ENCODE assay signal across 27 cellular contexts in the genomic region with DNA sequence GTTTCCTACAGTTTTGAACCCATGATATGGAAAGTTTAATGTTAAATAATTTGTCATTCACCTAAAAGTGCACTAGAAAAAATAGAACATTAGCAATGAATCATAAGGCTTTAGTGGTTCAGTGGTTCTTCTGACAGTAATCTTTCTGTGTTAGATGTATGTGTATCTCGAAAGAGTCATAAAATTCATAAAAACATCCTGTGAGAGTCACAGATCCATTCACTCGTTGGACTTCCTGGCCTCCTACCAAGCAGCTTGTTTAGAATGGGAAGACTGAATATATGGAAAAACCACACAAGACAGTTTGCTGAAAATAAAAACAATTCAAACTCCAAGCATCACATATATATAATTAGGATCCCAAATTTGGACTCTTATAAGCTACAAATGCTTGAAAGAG. TPM values are rescaled to one million over a fixed set of nuclear protein-coding genes. Genes with fewer than 3 reads are reported as not detected.
DNase-seq lines count a peak whose midpoint lies in the region; ATAC-seq, FAIRE-seq and TF ChIP-seq lines count a peak whose summit lies in the region.
"Had no signal": no experiment of that assay in that cellular context is flagged by ENCODE, and none has a peak within 500 bp of the region (broad histone marks: within the 10 kb centered on the region; RNA-seq: fewer than 3 reads in every experiment).

No MANE protein-coding gene starts in this region.

- no peak overlapping the region for H3K4me3 Mint-ChIP-seq in MCF 10A (ENCODE audit: unreplicated experiment)
- no peak overlapping the region for H3K4me3 Mint-ChIP-seq in astrocyte (ENCODE audit: unreplicated experiment)
- H3K4me3 Mint-ChIP-seq: activated CD8-positive, alpha-beta memory T cell treated with anti-CD3 and anti-CD28 coated beads, Interleukin-2, amount 10 ng/mL, durations not matched to agents 7 days and 5 days; activated naive CD8-positive, alpha-beta T cell treated with anti-CD3 and anti-CD28 coated beads, Interleukin-2, amount 10 ng/mL, durations not matched to agents 7 days and 5 days; dendritic cell treated with granulocyte-macrophage colony-stimulating factor and Interleukin-4, amounts not matched to agents 40 ng/mL and 50 ng/mL, for 4 days had no signal

- H4K20me1 ChIP-seq in mammary epithelial cell (ENCODE audit: insufficient read depth, low read length) (no peaks in the 10 kb centered on the region), astrocyte (ENCODE audit: insufficient read depth, low read length) (peaks cover 35% of the 10 kb centered on the region)

- no peak overlapping the region for H3K4me2 ChIP-seq in mammary epithelial cell (ENCODE audit: insufficient read depth, low read depth, low read length)
- H3K4me2 ChIP-seq in astrocyte (ENCODE audit: low read length): no peak overlapping the region

- no peaks in the 10 kb centered on the region for H3K9me3 ChIP-seq in mammary epithelial cell (replicated peaks; ENCODE audit: insufficient read depth, low read length)
- H3K9me3 ChIP-seq in astrocyte (ENCODE audit: insufficient read depth, low read depth, low read length): no peaks in the 10 kb centered on the region
- H3K9me3 ChIP-seq: BE2C, breast epithelium, gastrocnemius medialis, Peyer's patch, SJSA1 had no signal

- in situ Hi-C loops in mammary epithelial cell (cut with MboI; ENCODE audit: low sequenced_read_pairs in 2 of 2): no loop called here

- H3K27ac ChIP-seq in mammary epithelial cell (ENCODE audit: insufficient read depth, low read depth, low read length) (no peak overlapping the region), astrocyte (ENCODE audit: low read depth, low read length) (no peak overlapping the region)
- H3K27ac ChIP-seq: breast epithelium, gastrocnemius medialis, Peyer's patch, SJSA1 had no signal

- peaks cover 4% of the 10 kb centered on the region for H3K36me3 ChIP-seq in mammary epithelial cell (ENCODE audit: insufficient read depth, low read length)
- peaks cover 16% of the 10 kb centered on the region for H3K36me3 ChIP-seq in astrocyte (ENCODE audit: insufficient read depth, low read length)
- H3K36me3 ChIP-seq: breast epithelium, gastrocnemius medialis had no signal

- H3K4me3 ChIP-seq in mammary epithelial cell (replicated peaks in 1 of 3; ENCODE audit: insufficient read depth in 1 of 3, low read depth in 2 of 3, low read length in 3 of 3) (no peak overlapping the region), astrocyte (ENCODE audit: insufficient read depth, low read depth, low read length) (no peak overlapping the region), fibroblast of villous mesenchyme (ENCODE audit: low read depth, low read length) (no peak overlapping the region)
- H3K4me3 ChIP-seq: breast epithelium, gastrocnemius medialis, Peyer's patch, SJSA1 had no signal

- H3K36me3 Mint-ChIP-seq in MCF 10A (ENCODE audit: insufficient read depth, unreplicated experiment): peaks cover 29% of the 10 kb centered on the region
- H3K36me3 Mint-ChIP-seq in astrocyte (ENCODE audit: low read depth, unreplicated experiment): peaks cover 2% of the 10 kb centered on the region

- BruUV-seq in mammary epithelial cell (replicated peaks; lab: Mats Ljungman, UMichigan): no TSS peak
- no TSS peak for BruUV-seq in MCF 10A (replicated peaks; lab: Mats Ljungman, UMichigan)

- CTCF ChIA-PET in mammary epithelial cell (lab: Charles Lee; ENCODE audit: low non-redundant PET) (no interaction called here), MCF 10A (lab: Yijun Ruan, JAX) (interaction anchor here (0.6 to 2.7 kb wide), 6 partner anchors 9 to 55 kb away, joined by 3 to 10 read pairs (median 6); no protein-coding TSS in a partner anchor)

- WGBS in mammary epithelial cell (ENCODE audit: low coverage, missing lambda C conversion rate): 91% methylated on average over 2 of the region's 2 CpGs

- H3K9ac ChIP-seq in mammary epithelial cell (ENCODE audit: insufficient read depth, low read length) (no peak overlapping the region), astrocyte (ENCODE audit: low read length) (no peak overlapping the region)

- TF ChIP-seq CTCF in mammary epithelial cell (conservative IDR thresholded peaks at IDR 0.05 in 1 of 2, IDR thresholded peaks at IDR 0.05 in 1 of 2; ENCODE audit: extremely low read depth in 1 of 2, insufficient read depth in 1 of 2, low read depth in 1 of 2, low read length in 2 of 2) (no peak), MCF 10A (IDR thresholded peaks at IDR 0.05; ENCODE audit: unreplicated experiment) (no peak), astrocyte (IDR thresholded peaks at IDR 0.05; ENCODE audit: insufficient read depth, low read depth, low read length) (no peak), fibroblast of villous mesenchyme (IDR thresholded peaks at IDR 0.05; ENCODE audit: insufficient read depth, low read depth, low read length) (no peak)

- H3K79me2 ChIP-seq in mammary epithelial cell (ENCODE audit: insufficient read depth, low read length) (peaks cover 2% of the 10 kb centered on the region), astrocyte (ENCODE audit: insufficient read depth, low read length) (peaks cover 4% of the 10 kb centered on the region)

- H3K27ac Mint-ChIP-seq in MCF 10A (ENCODE audit: low read depth, unreplicated experiment) (no peak overlapping the region), astrocyte (ENCODE audit: unreplicated experiment) (no peak overlapping the region)
- H3K27ac Mint-ChIP-seq: activated CD8-positive, alpha-beta memory T cell treated with anti-CD3 and anti-CD28 coated beads, Interleukin-2, amount 10 ng/mL, durations not matched to agents 7 days and 5 days; activated naive CD8-positive, alpha-beta T cell treated with anti-CD3 and anti-CD28 coated beads, Interleukin-2, amount 10 ng/mL, durations not matched to agents 7 days and 5 days; dendritic cell treated with granulocyte-macrophage colony-stimulating factor and Interleukin-4, amounts not matched to agents 40 ng/mL and 50 ng/mL, for 4 days had no signal

- H3K27me3 Mint-ChIP-seq in MCF 10A (ENCODE audit: insufficient read depth, unreplicated experiment) (no peaks in the 10 kb centered on the region), astrocyte (ENCODE audit: low read depth, unreplicated experiment) (no peaks in the 10 kb centered on the region)

- DNase-seq in mammary epithelial cell: peak; percentile 6
- DNase-seq in MCF 10A (ENCODE audit: unreplicated experiment): no peak
- DNase-seq in astrocyte (ENCODE audit: low read depth): peak; percentile 12
- DNase-seq in fibroblast of villous mesenchyme (ENCODE audit: low read depth): peak; percentile 73
- DNase-seq in activated CD4-positive, CD25-positive, alpha-beta regulatory T cell treated with anti-CD3 and anti-CD28 coated beads, Interleukin-2, amount 50 U/mL, for 72 hours: no peak
- no peak for DNase-seq in OCI-M1 (lab: John Stamatoyannopoulos, UW)
- DNase-seq: 8988T; activated CD4-positive, alpha-beta T cell treated with anti-CD3 and anti-CD28 coated beads for 4 hours; activated CD8-positive, alpha-beta memory T cell treated with anti-CD3 and anti-CD28 coated beads, Interleukin-2, amount 10 ng/mL, durations not matched to agents 7 days and 5 days; activated naive CD8-positive, alpha-beta T cell treated with anti-CD3 and anti-CD28 coated beads, Interleukin-2, amount 10 ng/mL, durations not matched to agents 7 days and 5 days; BE2C; gastrocnemius medialis; NCI-H146; NCI-H510A treated with DMSO at 0.1 percent for 48 hours; NK-92 treated with Interleukin-12 subunit alpha and Interleukin-12 subunit beta, amount 100 ng/mL, for 24 hours; occipital lobe; Peyer's patch; retina; stimulated activated CD4-positive, alpha-beta T cell treated with anti-CD3 and anti-CD28 coated beads, Interleukin-4, amount 100 ng/mL, for 24 hours; stimulated activated naive CD8-positive, alpha-beta T cell treated with anti-CD3 and anti-CD28 coated beads, Interleukin-15, Interleukin-2, amounts not matched to agents 100 U/mL and 50 U/mL, for 24 hours had no signal

- H2AFZ ChIP-seq in mammary epithelial cell (ENCODE audit: low read depth, low read length) (no peak overlapping the region), astrocyte (ENCODE audit: low read depth, low read length) (no peak overlapping the region)

- H3K9me3 Mint-ChIP-seq in MCF 10A (ENCODE audit: unreplicated experiment) (no peaks in the 10 kb centered on the region), astrocyte (ENCODE audit: unreplicated experiment) (no peaks in the 10 kb centered on the region)
- H3K9me3 Mint-ChIP-seq: activated naive CD8-positive, alpha-beta T cell treated with anti-CD3 and anti-CD28 coated beads, Interleukin-2, amount 10 ng/mL, durations not matched to agents 7 days and 5 days; dendritic cell treated with granulocyte-macrophage colony-stimulating factor and Interleukin-4, amounts not matched to agents 40 ng/mL and 50 ng/mL, for 4 days had no signal

- ATAC-seq in HG02884 (IDR thresholded peaks at IDR 0.05; ENCODE audit: unreplicated experiment): no peak
- no peak for ATAC-seq in GM19397 (IDR thresholded peaks at IDR 0.05; ENCODE audit: unreplicated experiment)
- ATAC-seq: activated CD8-positive, alpha-beta memory T cell treated with anti-CD3 and anti-CD28 coated beads, Interleukin-2, amount 10 ng/mL, durations not matched to agents 7 days and 5 days; gastrocnemius medialis; stimulated activated naive CD8-positive, alpha-beta T cell treated with anti-CD3 and anti-CD28 coated beads, Interleukin-15, Interleukin-2, amounts not matched to agents 100 U/mL and 50 U/mL, for 24 hours had no signal

- H3K27me3 ChIP-seq in mammary epithelial cell (ENCODE audit: insufficient read depth, low read length) (no peaks in the 10 kb centered on the region), astrocyte (ENCODE audit: insufficient read depth, low read length) (no peaks in the 10 kb centered on the region)
- H3K27me3 ChIP-seq: BE2C, breast epithelium, gastrocnemius medialis, Peyer's patch, SJSA1 had no signal

- POLR2A ChIA-PET in MCF 10A (lab: Yijun Ruan, JAX): interaction anchor here (0.9 to 3.7 kb wide), 6 partner anchors 9 to 155 kb away, joined by 3 to 14 read pairs (median 5); partner anchors contain the start of gene RBFA

- dilution Hi-C loops in mammary epithelial cell (cut with HindIII; ENCODE audit: low sequenced_read_pairs): no loop called here

- H3K4me1 Mint-ChIP-seq in MCF 10A (ENCODE audit: insufficient read depth, unreplicated experiment) (no peaks in the 10 kb centered on the region), astrocyte (ENCODE audit: low read depth, unreplicated experiment) (peaks cover 9% of the 10 kb centered on the region)

- intact Hi-C loops in mammary epithelial cell (cut with micrococcal nuclease): no loop called here
- intact Hi-C loops in MCF 10A (cut with micrococcal nuclease): no loop called here

- FAIRE-seq in astrocyte (lab: Jason Lieb, UNC): no peak
- FAIRE-seq: H54, keratinocyte had no signal

- peaks cover 11% of the 10 kb centered on the region for H3K4me1 ChIP-seq in mammary epithelial cell (ENCODE audit: insufficient read depth, low read length)
- H3K4me1 ChIP-seq in astrocyte (ENCODE audit: insufficient read depth, low read length): peaks cover 6% of the 10 kb centered on the region
- H3K4me1 ChIP-seq: BE2C, breast epithelium had no signal

RNA-seq across cellular contexts. Expression of gene ADNP2, which starts 34.8 kb away (rescaled TPM):
- total RNA-seq in mammary epithelial cell (10 to 100 TPM; 21.5 to 27.2 TPM), MCF 10A (2022) (19.6 and 21.1 TPM in 2 replicates), astrocyte (17.9 and 20.5 TPM in 2 replicates), fibroblast of villous mesenchyme (23.3 and 24.5 TPM in 2 replicates)
- polyA plus RNA-seq in mammary epithelial cell: 9.1 TPM
- 22.7 TPM for polyA minus RNA-seq in mammary epithelial cell

Comparison
In these comparisons a context has a peak if more than half of its experiments do, and no peak if none do; other contexts are left out.
1. DNase-seq: peak in mammary epithelial cell (single experiment), astrocyte (single experiment) and fibroblast of villous mesenchyme (single experiment); none in MCF 10A (single experiment), activated CD4-positive, CD25-positive, alpha-beta regulatory T cell treated with anti-CD3 and anti-CD28 coated beads, Interleukin-2, amount 50 U/mL, for 72 hours (single experiment) and OCI-M1 (single experiment).